1 cellular context compared by ENCODE assay signal in the genomic region with DNA sequence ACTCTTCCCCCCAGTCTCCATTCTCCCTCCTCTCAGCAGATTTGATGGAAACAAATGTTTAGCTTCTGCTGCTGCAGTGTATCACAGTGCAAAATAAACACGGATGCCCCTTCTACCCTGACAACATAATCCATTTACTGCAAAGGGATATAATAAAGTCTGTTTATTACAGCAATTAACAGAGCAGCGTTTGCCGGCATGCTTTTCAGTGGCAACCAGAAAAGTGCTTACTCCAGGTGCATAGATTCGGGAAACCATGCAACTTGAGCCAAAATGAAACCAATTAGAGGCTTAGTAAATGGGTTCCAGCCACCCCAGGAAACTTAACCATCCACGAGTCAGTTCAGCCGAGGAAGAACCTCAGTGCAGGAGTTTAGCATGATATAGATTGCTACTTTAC.
A peak's percentile ranks its signal among the peaks of the same experiment; 100 is the strongest.
TF ChIP-seq lines count a peak whose summit lies in the region.

No MANE protein-coding gene starts in this region.

TF ChIP-seq in HEK293, 187 proteins besides CTCF, POLR2A, EP300 and RAD21 (continued from another document):
- TF ChIP-seq YY2 (tag by site-specific recombination; IDR thresholded peaks at IDR 0.05) (no peak), SETDB1 (IDR thresholded peaks at IDR 0.05; ENCODE audit: insufficient read length, low read length) (no peak), ZSCAN23 (tag by site-specific recombination; IDR thresholded peaks at IDR 0.05) (no peak), ZSCAN30 (tag by site-specific recombination; IDR thresholded peaks at IDR 0.05) (peak; percentile 16; the same call in 1 of the 2 replicates), TCF7L2 (IDR thresholded peaks at IDR 0.05; ENCODE audit: borderline replicate concordance, low read depth, low read length) (no peak), ZSCAN16 (tag by site-specific recombination; IDR thresholded peaks at IDR 0.05) (no peak), ZNF133 (tag by site-specific recombination; IDR thresholded peaks at IDR 0.05) (no peak), ZNF596 (tag by site-specific recombination; IDR thresholded peaks at IDR 0.05) (no peak), GLIS1 (tag by site-specific recombination; IDR thresholded peaks at IDR 0.05) (0 out of 2 replicates have a peak, but pooled peaks have one; percentile 16), ZNF654 (tag by site-specific recombination; IDR thresholded peaks at IDR 0.05; ENCODE audit: low read depth) (no peak), ZNF624 (tag by site-specific recombination; IDR thresholded peaks at IDR 0.05) (no peak), ZBTB21 (tag by site-specific recombination; IDR thresholded peaks at IDR 0.05) (no peak), OSR2 (tag by site-specific recombination; IDR thresholded peaks at IDR 0.05) (peak; percentile 97)
- TF ChIP-seq, protein P1, sequence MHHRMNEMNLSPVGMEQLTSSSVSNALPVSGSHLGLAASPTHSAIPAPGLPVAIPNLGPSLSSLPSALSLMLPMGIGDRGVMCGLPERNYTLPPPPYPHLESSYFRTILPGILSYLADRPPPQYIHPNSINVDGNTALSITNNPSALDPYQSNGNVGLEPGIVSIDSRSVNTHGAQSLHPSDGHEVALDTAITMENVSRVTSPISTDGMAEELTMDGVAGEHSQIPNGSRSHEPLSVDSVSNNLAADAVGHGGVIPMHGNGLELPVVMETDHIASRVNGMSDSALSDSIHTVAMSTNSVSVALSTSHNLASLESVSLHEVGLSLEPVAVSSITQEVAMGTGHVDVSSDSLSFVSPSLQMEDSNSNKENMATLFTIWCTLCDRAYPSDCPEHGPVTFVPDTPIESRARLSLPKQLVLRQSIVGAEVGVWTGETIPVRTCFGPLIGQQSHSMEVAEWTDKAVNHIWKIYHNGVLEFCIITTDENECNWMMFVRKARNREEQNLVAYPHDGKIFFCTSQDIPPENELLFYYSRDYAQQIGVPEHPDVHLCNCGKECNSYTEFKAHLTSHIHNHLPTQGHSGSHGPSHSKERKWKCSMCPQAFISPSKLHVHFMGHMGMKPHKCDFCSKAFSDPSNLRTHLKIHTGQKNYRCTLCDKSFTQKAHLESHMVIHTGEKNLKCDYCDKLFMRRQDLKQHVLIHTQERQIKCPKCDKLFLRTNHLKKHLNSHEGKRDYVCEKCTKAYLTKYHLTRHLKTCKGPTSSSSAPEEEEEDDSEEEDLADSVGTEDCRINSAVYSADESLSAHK (tag by site-specific recombination; IDR thresholded peaks at IDR 0.05) = 0 out of 2 replicates have a peak, but pooled peaks have one; percentile 21
- TF ChIP-seq, protein P2, sequence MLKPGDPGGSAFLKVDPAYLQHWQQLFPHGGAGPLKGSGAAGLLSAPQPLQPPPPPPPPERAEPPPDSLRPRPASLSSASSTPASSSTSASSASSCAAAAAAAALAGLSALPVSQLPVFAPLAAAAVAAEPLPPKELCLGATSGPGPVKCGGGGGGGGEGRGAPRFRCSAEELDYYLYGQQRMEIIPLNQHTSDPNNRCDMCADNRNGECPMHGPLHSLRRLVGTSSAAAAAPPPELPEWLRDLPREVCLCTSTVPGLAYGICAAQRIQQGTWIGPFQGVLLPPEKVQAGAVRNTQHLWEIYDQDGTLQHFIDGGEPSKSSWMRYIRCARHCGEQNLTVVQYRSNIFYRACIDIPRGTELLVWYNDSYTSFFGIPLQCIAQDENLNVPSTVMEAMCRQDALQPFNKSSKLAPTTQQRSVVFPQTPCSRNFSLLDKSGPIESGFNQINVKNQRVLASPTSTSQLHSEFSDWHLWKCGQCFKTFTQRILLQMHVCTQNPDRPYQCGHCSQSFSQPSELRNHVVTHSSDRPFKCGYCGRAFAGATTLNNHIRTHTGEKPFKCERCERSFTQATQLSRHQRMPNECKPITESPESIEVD (tag by site-specific recombination; IDR thresholded peaks at IDR 0.05) = peak; percentile 65
